ENCODE assay signal across 8 cellular contexts in genomic region chr1:161382214-161383019, GRCh38. TPM values are rescaled to one million over a fixed set of nuclear protein-coding genes. Genes with fewer than 3 reads are reported as not detected.
DNase-seq lines count a peak whose midpoint lies in the region; ATAC-seq, FAIRE-seq and TF ChIP-seq lines count a peak whose summit lies in the region.

No MANE protein-coding gene starts in this region.

- CTCF ChIA-PET in MCF 10A (lab: Yijun Ruan, JAX), result interaction anchor here (0.6 to 16.1 kb wide), 68 partner anchors 8 to 966 kb away, joined by 3 to 339 read pairs (median 6); partner anchors contain the start of genes ADAMTS4, APOA2, CFAP126 and DUSP12

- no peak overlapping the region for H3K27ac ChIP-seq in HL-60 (replicated peaks)
- H3K27ac ChIP-seq in keratinocyte (ENCODE audit: control insufficient read depth, insufficient read depth, low read length), result peak overlapping the region; percentile 63

- peak; percentile 47 for TF ChIP-seq CTCF in HL-60 (IDR thresholded peaks at IDR 0.05; ENCODE audit: insufficient read depth, low read length)
- TF ChIP-seq CTCF in MCF 10A (IDR thresholded peaks at IDR 0.05; ENCODE audit: unreplicated experiment), result peak; percentile 68
- TF ChIP-seq CTCF in keratinocyte (optimal IDR thresholded peaks at IDR 0.05 in 1 of 3, IDR thresholded peaks at IDR 0.05 in 1 of 3, conservative IDR thresholded peaks at IDR 0.05 in 1 of 3; ENCODE audit: extremely low read depth in 1 of 3, insufficient read depth in 2 of 3, low read length in 3 of 3), result peak in 2 of 3 experiments; percentile 46 to 50

- no peaks in the 10 kb centered on the region for H3K36me3 Mint-ChIP-seq in MCF 10A (ENCODE audit: insufficient read depth, unreplicated experiment)

- H3K9me3 Mint-ChIP-seq in MCF 10A (ENCODE audit: unreplicated experiment), result no peaks in the 10 kb centered on the region
- H3K9me3 Mint-ChIP-seq in stimulated activated naive CD8-positive, alpha-beta T cell treated with anti-CD3 and anti-CD28 coated beads, Interleukin-15, amount 100 ng/mL, for 72 hours, result no peaks in the 10 kb centered on the region

- POLR2A ChIA-PET in MCF 10A (lab: Yijun Ruan, JAX), result interaction anchor here (0.6 to 4.0 kb wide), 14 partner anchors 17 to 265 kb away, joined by 3 to 33 read pairs (median 6); partner anchors contain the start of genes NDUFS2, SDHC and TOMM40L

- no peaks in the 10 kb centered on the region for H3K36me3 ChIP-seq in keratinocyte (ENCODE audit: control insufficient read depth in 2 of 2, extremely low read depth in 1 of 2, insufficient read depth in 2 of 2, low read length in 2 of 2)

- H3K27me3 Mint-ChIP-seq in MCF 10A (ENCODE audit: insufficient read depth, unreplicated experiment), result no peaks in the 10 kb centered on the region
- H3K27me3 Mint-ChIP-seq in stimulated activated naive CD8-positive, alpha-beta T cell treated with anti-CD3 and anti-CD28 coated beads, Interleukin-15, amount 100 ng/mL, for 72 hours, result no peaks in the 10 kb centered on the region

- peaks cover 19% of the 10 kb centered on the region for H3K4me1 ChIP-seq in keratinocyte (ENCODE audit: control insufficient read depth, extremely low read depth, insufficient read depth, low read length)

- H3K4me2 ChIP-seq in keratinocyte (ENCODE audit: control insufficient read depth, extremely low read depth, insufficient read depth, low read depth, low read length), result peak overlapping the region; percentile 75

- peak overlapping the region; percentile 89 for H2AFZ ChIP-seq in keratinocyte (ENCODE audit: control insufficient read depth, low read length)

- H3K9me3 ChIP-seq in keratinocyte (ENCODE audit: control insufficient read depth, low read depth, low read length), result no peaks in the 10 kb centered on the region

- DNase-seq in DMS114 treated with DMSO at 0.1 percent for 48 hours (lab: John Stamatoyannopoulos, UW; ENCODE audit: unreplicated experiment) (peak; percentile 83), HL-60 (ENCODE audit: low read depth in 1 of 2, low spot score in 1 of 2) (peak; percentile 21 to 35), NCI-H748 treated with DMSO at 0.1 percent for 48 hours (lab: John Stamatoyannopoulos, UW) (peak; percentile 28), MCF 10A (ENCODE audit: unreplicated experiment) (peak; percentile 78), keratinocyte (ENCODE audit: low read depth, low spot score) (peak; percentile 49)
- DNase-seq in stimulated activated naive CD8-positive, alpha-beta T cell treated with anti-CD3 and anti-CD28 coated beads, Interleukin-15, amount 100 ng/mL, for 72 hours, result no peak

- peak overlapping the region; percentile 11 for H3K4me3 Mint-ChIP-seq in MCF 10A (ENCODE audit: unreplicated experiment)
- H3K4me3 Mint-ChIP-seq in stimulated activated naive CD8-positive, alpha-beta T cell treated with anti-CD3 and anti-CD28 coated beads, Interleukin-15, amount 100 ng/mL, for 72 hours, result no peak overlapping the region

- peaks cover 22% of the 10 kb centered on the region for H3K4me1 Mint-ChIP-seq in MCF 10A (ENCODE audit: insufficient read depth, unreplicated experiment)
- H3K4me1 Mint-ChIP-seq in stimulated activated naive CD8-positive, alpha-beta T cell treated with anti-CD3 and anti-CD28 coated beads, Interleukin-15, amount 100 ng/mL, for 72 hours, result peaks cover 25% of the 10 kb centered on the region

- H3K9ac ChIP-seq in keratinocyte (ENCODE audit: control insufficient read depth, extremely low read depth, insufficient read depth, low read length), result peak overlapping the region; percentile 55

- H4K20me1 ChIP-seq in keratinocyte (ENCODE audit: control insufficient read depth, extremely low read depth, insufficient read depth, low read length), result no peaks in the 10 kb centered on the region

- intact Hi-C loops in MCF 10A (cut with micrococcal nuclease), result loop anchor here (1.0 to 2.0 kb wide), 4 partner anchors 68 to 190 kb away; partner anchors contain the start of gene SDHC

- H3K4me3 ChIP-seq in HL-60 (replicated peaks; ENCODE audit: insufficient read depth, low read length) (no peak overlapping the region), keratinocyte (ENCODE audit: control insufficient read depth in 2 of 3, extremely low read depth in 1 of 3, insufficient read depth in 2 of 3, low read depth in 1 of 3, low read length in 3 of 3) (peak overlapping the region in 2 of 3 experiments; percentile 1 to 36)

- peak overlapping the region; percentile 37 for H3K27ac Mint-ChIP-seq in MCF 10A (ENCODE audit: low read depth, unreplicated experiment)
- peak overlapping the region in 1 of 2 donors; percentile 63 for H3K27ac Mint-ChIP-seq in stimulated activated naive CD8-positive, alpha-beta T cell treated with anti-CD3 and anti-CD28 coated beads, Interleukin-15, amount 100 ng/mL, for 72 hours

- no peaks in the 10 kb centered on the region for H3K9me1 ChIP-seq in keratinocyte (ENCODE audit: control insufficient read depth, extremely low read depth, insufficient read depth, low read length)

- dilution Hi-C loops in keratinocyte (cut with MboI; ENCODE audit: extremely low pct_ligation_motif_present, low sequenced_read_pairs), result no loop called here

- FAIRE-seq in keratinocyte (lab: Jason Lieb, UNC), result peak; percentile 96

- H3K27me3 ChIP-seq in HL-60 (ENCODE audit: insufficient read depth, poor library complexity, severe bottlenecking) (no peaks in the 10 kb centered on the region), keratinocyte (ENCODE audit: control insufficient read depth, extremely low read depth, insufficient read depth, low read length) (no peaks in the 10 kb centered on the region)

- peak; percentile 77 for ATAC-seq in stimulated activated naive CD8-positive, alpha-beta T cell treated with anti-CD3 and anti-CD28 coated beads, Interleukin-15, amount 100 ng/mL, for 72 hours
- ATAC-seq in HG02623 (IDR thresholded peaks at IDR 0.05; ENCODE audit: unreplicated experiment) (no peak), HG03045 (IDR thresholded peaks at IDR 0.05; ENCODE audit: unreplicated experiment) (no peak)

- H3K79me2 ChIP-seq in keratinocyte (ENCODE audit: control insufficient read depth, insufficient read depth, low read length), result no peaks in the 10 kb centered on the region

- TSS peak; percentile 56 for BruUV-seq in MCF 10A (replicated peaks; lab: Mats Ljungman, UMichigan)

RNA-seq across cellular contexts. Expression of gene CFAP126, which starts 14.7 kb away (rescaled TPM):
- not detected in 2 replicates for total RNA-seq in MCF 10A (2022)
- polyA plus RNA-seq in keratinocyte, result not detected in 3 replicates
- polyA plus RNA-seq in keratinocyte (2011; ENCODE audit: low read depth), result not detected
- not detected in 2 replicates for polyA plus RNA-seq in keratinocyte (2011; cell fraction: cytosol; rRNA removed)
- not detected in 2 replicates for polyA plus RNA-seq in keratinocyte (2011; cell fraction: nucleus; rRNA removed)
- not detected in 2 replicates for polyA plus RNA-seq in keratinocyte (2012; ENCODE audit: low replicate concordance)
- not detected in 3 replicates for polyA minus RNA-seq in keratinocyte
- not detected for polyA minus RNA-seq in keratinocyte (2011; cell fraction: cytosol; rRNA and poly(A)+ RNA removed)
- not detected in 2 replicates for polyA minus RNA-seq in keratinocyte (2011; cell fraction: nucleus; rRNA and poly(A)+ RNA removed)

Comparison
In these comparisons a context has a peak if more than half of its experiments do, and no peak if none do; other contexts are left out.
1. DNase-seq: peak in DMS114 treated with DMSO at 0.1 percent for 48 hours (single experiment), HL-60 (2 of 2), NCI-H748 treated with DMSO at 0.1 percent for 48 hours (single experiment), MCF 10A (single experiment) and keratinocyte (single experiment); none in stimulated activated naive CD8-positive, alpha-beta T cell treated with anti-CD3 and anti-CD28 coated beads, Interleukin-15, amount 100 ng/mL, for 72 hours (0 of 2).
2. Peak in every context shown above with its lines, with median percentiles within 50 percentile points of each other: CTCF ChIP-seq.